Comparison of ENCODE assay signal across 8 cellular contexts in genomic region chr19:5718579-5719273, GRCh38. TPM values are rescaled to one million over a fixed set of nuclear protein-coding genes. Genes with fewer than 3 reads are reported as not detected.
DNase-seq lines count a peak whose midpoint lies in the region; ATAC-seq, FAIRE-seq and TF ChIP-seq lines count a peak whose summit lies in the region.

No MANE protein-coding gene starts in this region.

- H3K9me3 ChIP-seq in A673 (ENCODE audit: low read depth, low read length, poor library complexity, severe bottlenecking) (no peaks in the 10 kb centered on the region), mammary epithelial cell (replicated peaks; ENCODE audit: insufficient read depth, low read length) (no peaks in the 10 kb centered on the region), mucosa of descending colon (no peaks in the 10 kb centered on the region), tibial nerve (no peaks in the 10 kb centered on the region), small intestine (ENCODE audit: control insufficient read depth, low read depth) (no peaks in the 10 kb centered on the region)

- peak overlapping the region; percentile 87 for H3K4me2 ChIP-seq in mammary epithelial cell (ENCODE audit: insufficient read depth, low read depth, low read length)

- peak overlapping the region; percentile 93 for H3K4me3 ChIP-seq in A673 (ENCODE audit: low read depth, low read length, poor library complexity, severe bottlenecking)
- peak overlapping the region; percentile 46 to 94 (median 66) for H3K4me3 ChIP-seq in mammary epithelial cell (replicated peaks in 1 of 3; ENCODE audit: insufficient read depth in 1 of 3, low read depth in 2 of 3, low read length in 3 of 3)
- H3K4me3 ChIP-seq in mucosa of descending colon, result peak overlapping the region; percentile 95
- peak overlapping the region; percentile 80 to 95 (median 91) for H3K4me3 ChIP-seq in tibial nerve
- peak overlapping the region in 1 of 2 donors; percentile 99 for H3K4me3 ChIP-seq in small intestine (ENCODE audit: low read depth in 1 of 2, low read length in 2 of 2)

- DNase-seq in A673 (ENCODE audit: low spot score) (peak; percentile 71), GM13977 (ENCODE audit: low spot score) (peak; percentile 74), mammary epithelial cell (peak; percentile 66), mucosa of descending colon (no peak), tibial nerve (ENCODE audit: low spot score in 2 of 2) (no peak), small intestine (no peak), cerebellar cortex (ENCODE audit: low spot score) (no peak)

- CTCF ChIA-PET in A673 (lab: Charles Lee), result interaction anchor here (0.5 to 1.3 kb wide), 3 partner anchors 28 to 1352 kb away, joined by 3 to 7 read pairs (median 4); no protein-coding TSS in a partner anchor
- CTCF ChIA-PET in mammary epithelial cell (lab: Charles Lee; ENCODE audit: low non-redundant PET), result interaction anchor here (0.7 kb wide), 1 partner anchor 132 kb away, joined by 8 read pairs; no protein-coding TSS in a partner anchor

- WGBS in mammary epithelial cell (ENCODE audit: low coverage, missing lambda C conversion rate), result 23% methylated on average over 10 of the region's 11 CpGs
- WGBS in tibial nerve, 2 donors, result 26 to 32% methylated on average over 11 of the region's 11 CpGs
- 18 to 21% (median 20%) methylated on average over 11 of the region's 11 CpGs for whole genome bisulfite sequencing in small intestine, 3 donors

- BruUV-seq in A673 (replicated peaks; lab: Mats Ljungman, UMichigan), result TSS peak; percentile 98
- BruUV-seq in mammary epithelial cell (replicated peaks; lab: Mats Ljungman, UMichigan), result TSS peak; percentile 98

- no peaks in the 10 kb centered on the region for H4K20me1 ChIP-seq in mammary epithelial cell (ENCODE audit: insufficient read depth, low read length)

- no peaks in the 10 kb centered on the region for H3K27me3 ChIP-seq in A673 (replicated peaks; ENCODE audit: insufficient read depth, low read depth, low read length, poor library complexity)
- H3K27me3 ChIP-seq in mammary epithelial cell (ENCODE audit: insufficient read depth, low read length), result no peaks in the 10 kb centered on the region
- H3K27me3 ChIP-seq in tibial nerve, result no peaks in the 10 kb centered on the region
- no peaks in the 10 kb centered on the region for H3K27me3 ChIP-seq in small intestine (ENCODE audit: control insufficient read depth in 2 of 2, insufficient read depth in 2 of 2, low read length in 2 of 2)

- H2AFZ ChIP-seq in mammary epithelial cell (ENCODE audit: low read depth, low read length), result peak overlapping the region; percentile 86

- peaks cover 57% of the 10 kb centered on the region for H3K79me2 ChIP-seq in mammary epithelial cell (ENCODE audit: insufficient read depth, low read length)

- ATAC-seq in mucosa of descending colon, result no peak

- dilution Hi-C loops in mammary epithelial cell (cut with HindIII; ENCODE audit: low sequenced_read_pairs), result no loop called here

- TF ChIP-seq EP300 in tibial nerve (IDR thresholded peaks at IDR 0.05), result no peak

- no peak for FAIRE-seq in small intestine (lab: Jason Lieb, UNC)

- peak; percentile 46; the same call in 1 of the 2 replicates for TF ChIP-seq POLR2A in Raji (IDR thresholded peaks at IDR 0.05; ENCODE audit: insufficient read depth, low read depth, low read length)
- no peak for TF ChIP-seq POLR2A in tibial nerve (IDR thresholded peaks at IDR 0.05)

- in situ Hi-C loops in GM13977 (cut with MboI; ENCODE audit: low pct_unique_long_range_greater_than_20kb, low sequenced_read_pairs, unreplicated experiment), result no loop called here
- in situ Hi-C loops in mammary epithelial cell (cut with MboI; ENCODE audit: low sequenced_read_pairs in 2 of 2), result no loop called here

- TF ChIP-seq CTCF in A673 (conservative IDR thresholded peaks at IDR 0.05; ENCODE audit: low read depth, low read length), result no peak
- TF ChIP-seq CTCF in GM13977 (IDR thresholded peaks at IDR 0.05; ENCODE audit: extremely low read depth, insufficient read depth, missing control alignments), result no peak
- no peak for TF ChIP-seq CTCF in mammary epithelial cell (conservative IDR thresholded peaks at IDR 0.05 in 1 of 2, IDR thresholded peaks at IDR 0.05 in 1 of 2; ENCODE audit: extremely low read depth in 1 of 2, insufficient read depth in 1 of 2, low read depth in 1 of 2, low read length in 2 of 2)
- TF ChIP-seq CTCF in mucosa of descending colon (IDR thresholded peaks at IDR 0.05), result no peak
- TF ChIP-seq CTCF in tibial nerve (IDR thresholded peaks at IDR 0.05), result no peak

- POLR2A ChIA-PET in A673 (lab: Charles Lee; ENCODE audit: low non-redundant PET), result interaction anchor here (0.5 to 1.2 kb wide), 9 partner anchors 20 to 815 kb away, joined by 3 to 16 read pairs (median 4); partner anchors contain the start of gene RPL36

- intact Hi-C loops in A673 (cut with micrococcal nuclease; ENCODE audit: unreplicated experiment), result no loop called here
- intact Hi-C loops in mammary epithelial cell (cut with micrococcal nuclease), result no loop called here
- intact Hi-C loops in mucosa of descending colon (cut with DNase I, micrococcal nuclease), result no loop called here

- peak overlapping the region; percentile 94 for H3K9ac ChIP-seq in mammary epithelial cell (ENCODE audit: insufficient read depth, low read length)

- H3K27ac ChIP-seq in A673 (ENCODE audit: low read depth, low read length, poor library complexity, severe bottlenecking) (peak overlapping the region; percentile 98), mammary epithelial cell (ENCODE audit: insufficient read depth, low read depth, low read length) (peak overlapping the region; percentile 91), tibial nerve (peak overlapping the region in 3 of 4 donors; percentile 86 to 97 (median 95)), small intestine (ENCODE audit: low read depth in 1 of 2, low read length in 1 of 2) (peak overlapping the region in 1 of 2 donors; percentile 95)

- H3K4me1 ChIP-seq in A673 (ENCODE audit: insufficient read depth, low read length, poor library complexity, severe bottlenecking), result peaks cover 16% of the 10 kb centered on the region
- peaks cover 14% of the 10 kb centered on the region for H3K4me1 ChIP-seq in mammary epithelial cell (ENCODE audit: insufficient read depth, low read length)
- peaks cover 12% of the 10 kb centered on the region for H3K4me1 ChIP-seq in mucosa of descending colon (ENCODE audit: low read depth)
- peaks cover 0 to 38% (median 18%) of the 10 kb centered on the region in 4 donors for H3K4me1 ChIP-seq in tibial nerve
- H3K4me1 ChIP-seq in small intestine (ENCODE audit: control insufficient read depth in 2 of 2, insufficient read depth in 1 of 2, low read depth in 1 of 2, low read length in 1 of 2), result peaks cover 2 to 13% of the 10 kb centered on the region in 2 donors

- H3K36me3 ChIP-seq in A673 (ENCODE audit: insufficient read depth, low read length, poor library complexity, severe bottlenecking) (peaks cover 18% of the 10 kb centered on the region), mammary epithelial cell (ENCODE audit: insufficient read depth, low read length) (peaks cover 10% of the 10 kb centered on the region), mucosa of descending colon (ENCODE audit: low read depth) (no peaks in the 10 kb centered on the region), tibial nerve (peaks cover 0 to 11% (median 0%) of the 10 kb centered on the region in 3 donors), small intestine (ENCODE audit: control insufficient read depth in 2 of 2, insufficient read depth in 2 of 2, low read length in 2 of 2) (peaks cover 0 to 2% of the 10 kb centered on the region in 2 donors)

RNA-seq across cellular contexts. Expression of gene LONP1, which starts 1.2 kb away (rescaled TPM):
- total RNA-seq in A673 (2021), result 152 and 160 TPM in 2 replicates
- 10 to 100 TPM; 73.7 to 88.3 TPM for total RNA-seq in mammary epithelial cell
- 55.0 TPM for polyA plus RNA-seq in mammary epithelial cell
- polyA minus RNA-seq in mammary epithelial cell, result 64.3 TPM
- 10 to 100 TPM; 55.9 to 63.0 (median 55.9) TPM for total RNA-seq in mucosa of descending colon
- total RNA-seq in tibial nerve, result 100 to 1,000 TPM; 107 to 116 (median 110) TPM
- polyA plus RNA-seq in small intestine, result 10 to 100 TPM; 41.6 to 69.2 (median 45.6) TPM

RNA-seq across cellular contexts. Expression of gene CATSPERD, which starts 1.7 kb away (rescaled TPM):
- not detected in 2 replicates for total RNA-seq in A673 (2021)
- total RNA-seq in mammary epithelial cell, result not detected
- not detected for polyA plus RNA-seq in mammary epithelial cell
- not detected for polyA minus RNA-seq in mammary epithelial cell
- not detected for total RNA-seq in mucosa of descending colon
- not detected for total RNA-seq in tibial nerve
- not detected for polyA plus RNA-seq in small intestine

RNA-seq across cellular contexts. Expression of gene RPL36, which starts 28.6 kb away (rescaled TPM):
- 984 and 992 TPM in 2 replicates for total RNA-seq in A673 (2021)
- total RNA-seq in mammary epithelial cell, result 100 to 1,000 TPM; 323 to 990 TPM
- 717 TPM for polyA plus RNA-seq in mammary epithelial cell
- polyA minus RNA-seq in mammary epithelial cell, result 88.8 TPM
- total RNA-seq in mucosa of descending colon, result 100 to 1,000 TPM; 541 to 812 (median 769) TPM
- 100 to 1,000 TPM; 552 to 780 (median 644) TPM for total RNA-seq in tibial nerve
- 1,000 to 10,000 TPM in 2 of 3 donors, 100 to 1,000 TPM in 1; 945 to 1,946 (median 1,463) TPM for polyA plus RNA-seq in small intestine

RNA-seq across cellular contexts. Expression of gene HSD11B1L, which starts 37.9 kb away (rescaled TPM):
- total RNA-seq in A673 (2021), result 5.7 and 8.2 TPM in 2 replicates
- total RNA-seq in mammary epithelial cell, result 10 to 100 TPM in 1 of 2 donors, 1 to 10 TPM in 1; 6.4 to 10.5 TPM
- 5.2 TPM for polyA plus RNA-seq in mammary epithelial cell
- 4.6 TPM for polyA minus RNA-seq in mammary epithelial cell
- 1 to 10 TPM; 2.3 to 8.2 (median 3.3) TPM for total RNA-seq in mucosa of descending colon
- 10 to 100 TPM in 2 of 4 donors, 1 to 10 TPM in 2; 7.5 to 23.7 (median 11.6) TPM for total RNA-seq in tibial nerve
- 1 to 10 TPM; 4.5 to 6.0 (median 4.6) TPM for polyA plus RNA-seq in small intestine

RNA-seq across cellular contexts. Expression of gene MICOS13, which starts 38.4 kb away (rescaled TPM):
- total RNA-seq in A673 (2021) (36.3 and 43.6 TPM in 2 replicates), mammary epithelial cell (10 to 100 TPM; 25.3 to 71.2 TPM), mucosa of descending colon (10 to 100 TPM; 70.1 to 73.7 (median 70.9) TPM), tibial nerve (10 to 100 TPM; 48.9 to 79.1 (median 65.9) TPM)
- polyA plus RNA-seq in mammary epithelial cell (46.8 TPM), small intestine (100 to 1,000 TPM in 2 of 3 donors, 10 to 100 TPM in 1; 99.5 to 134 (median 117) TPM)
- polyA minus RNA-seq in mammary epithelial cell, result 14.5 TPM

Comparison
In these comparisons a context has a peak if more than half of its experiments do, and no peak if none do; other contexts are left out.
1. DNase-seq: peak in A673 (single experiment), GM13977 (single experiment) and mammary epithelial cell (single experiment); none in mucosa of descending colon (0 of 3), tibial nerve (0 of 2), small intestine (single experiment) and cerebellar cortex (single experiment).